24 cellular contexts compared by ENCODE assay signal in the genomic region with DNA sequence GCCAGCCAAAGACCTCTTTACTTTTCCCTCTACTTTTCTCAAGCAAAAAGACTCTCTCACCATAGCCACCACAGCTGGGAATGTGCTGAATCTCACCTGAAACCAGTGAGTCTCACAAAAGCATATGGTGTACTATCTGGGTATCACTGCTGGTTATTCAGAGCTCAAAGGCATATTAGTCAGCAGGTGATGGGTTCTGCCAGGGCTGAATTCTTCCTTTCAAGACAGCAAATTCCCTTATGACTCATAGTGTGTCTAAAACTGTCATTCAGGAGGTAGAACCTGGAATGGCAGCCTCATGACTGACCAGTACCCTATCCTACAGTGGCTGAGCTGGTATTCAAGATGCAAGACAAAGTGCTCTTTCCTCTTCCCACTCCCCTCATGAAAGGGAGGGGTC.
DNase-seq lines count a peak whose midpoint lies in the region; ATAC-seq, FAIRE-seq and TF ChIP-seq lines count a peak whose summit lies in the region.
"Had no signal": no experiment of that assay in that cellular context is flagged by ENCODE, and none has a peak within 500 bp of the region (broad histone marks: within the 10 kb centered on the region; RNA-seq: fewer than 3 reads in every experiment).

No MANE protein-coding gene starts in this region.

- H3K27ac ChIP-seq in mammary epithelial cell (ENCODE audit: insufficient read depth, low read depth, low read length) = peak overlapping the region; percentile 91
- H3K27ac ChIP-seq in trophoblast cell (ENCODE audit: low read depth, low read length) = peak overlapping the region; percentile 23
- H3K27ac ChIP-seq: heart left ventricle, SJSA1, spleen, upper lobe of left lung had no signal

- FAIRE-seq in RCC 7860 (lab: Jason Lieb, UNC) = no peak
- FAIRE-seq: GM12878 had no signal

- H3K4me1 ChIP-seq in mammary epithelial cell (ENCODE audit: insufficient read depth, low read length) (peaks cover 24% of the 10 kb centered on the region), trophoblast cell (ENCODE audit: control insufficient read depth in 1 of 2, insufficient read depth in 2 of 2, low read length in 2 of 2) (peaks cover 7 to 8% of the 10 kb centered on the region in 2 experiments)
- H3K4me1 ChIP-seq: heart left ventricle, SJSA1, spleen, upper lobe of left lung had no signal

- H2BK5ac ChIP-seq in trophoblast cell (ENCODE audit: low read depth, low read length, poor library complexity) = peak overlapping the region; percentile 43

- peaks cover 13% of the 10 kb centered on the region for H3K9me3 Mint-ChIP-seq in HFFc6

- no peaks in the 10 kb centered on the region for H4K20me1 ChIP-seq in mammary epithelial cell (ENCODE audit: insufficient read depth, low read length)

- H3K4me3 ChIP-seq in mammary epithelial cell (replicated peaks in 1 of 3; ENCODE audit: insufficient read depth in 1 of 3, low read depth in 2 of 3, low read length in 3 of 3) (no peak overlapping the region), trophoblast cell (ENCODE audit: low read depth, low read length) (no peak overlapping the region)
- H3K4me3 ChIP-seq: GM12878, heart left ventricle, lung, SJSA1, spleen, upper lobe of left lung had no signal

- TF ChIP-seq CTCF in HFFc6 (IDR thresholded peaks at IDR 0.05) = no peak
- TF ChIP-seq CTCF in mammary epithelial cell (conservative IDR thresholded peaks at IDR 0.05 in 1 of 2, IDR thresholded peaks at IDR 0.05 in 1 of 2; ENCODE audit: extremely low read depth in 1 of 2, insufficient read depth in 1 of 2, low read depth in 1 of 2, low read length in 2 of 2) = no peak

- H3K27me3 Mint-ChIP-seq in HFFc6 (ENCODE audit: insufficient read depth) = no peaks in the 10 kb centered on the region
- H3K27me3 Mint-ChIP-seq: activated T-cell treated with anti-CD3 and anti-CD28 coated beads, Interleukin-2, amount 50 U/mL, for 24 hours had no signal

- no peak overlapping the region for H3K4me3 Mint-ChIP-seq in HFFc6
- H3K4me3 Mint-ChIP-seq: activated CD8-positive, alpha-beta T cell treated with anti-CD3 and anti-CD28 coated beads, Interleukin-2, amount 10 ng/mL, durations not matched to agents 7 days and 5 days; activated T-cell treated with anti-CD3 and anti-CD28 coated beads, Interleukin-2, amount 50 U/mL, for 24 hours; CD8-positive, alpha-beta T cell had no signal

- dilution Hi-C loops in mammary epithelial cell (cut with HindIII; ENCODE audit: low sequenced_read_pairs) = no loop called here

- peaks cover 15% of the 10 kb centered on the region; the same call in 1 of the 2 replicates for H3K4me1 Mint-ChIP-seq in HFFc6 (ENCODE audit: low read depth)

- no peaks in the 10 kb centered on the region for H3K79me2 ChIP-seq in mammary epithelial cell (ENCODE audit: insufficient read depth, low read length)
- H3K79me2 ChIP-seq in trophoblast cell (ENCODE audit: control insufficient read depth, insufficient read depth, low read length, poor library complexity) = no peaks in the 10 kb centered on the region

- H3K9me3 ChIP-seq in mammary epithelial cell (replicated peaks; ENCODE audit: insufficient read depth, low read length) (no peaks in the 10 kb centered on the region), trophoblast cell (ENCODE audit: insufficient read depth, low read depth, low read length) (peaks cover 6% of the 10 kb centered on the region)
- H3K9me3 ChIP-seq: SJSA1 had no signal

- no peak for ATAC-seq in left cardiac atrium
- ATAC-seq: activated CD8-positive, alpha-beta T cell treated with anti-CD3 and anti-CD28 coated beads, Interleukin-2, amount 10 ng/mL, durations not matched to agents 7 days and 5 days; CD8-positive, alpha-beta T cell; GM12878; heart left ventricle had no signal

- H3K23ac ChIP-seq in trophoblast cell (ENCODE audit: low read length) = no peak overlapping the region

- peaks cover 2% of the 10 kb centered on the region for H3K79me1 ChIP-seq in trophoblast cell (ENCODE audit: low read length)

- H3K36me3 Mint-ChIP-seq in HFFc6 (ENCODE audit: low read depth) = peaks cover 7% of the 10 kb centered on the region
- H3K36me3 Mint-ChIP-seq: CD8-positive, alpha-beta T cell had no signal

- H3K27ac Mint-ChIP-seq in HFFc6 = no peak overlapping the region
- H3K27ac Mint-ChIP-seq: activated CD8-positive, alpha-beta T cell treated with anti-CD3 and anti-CD28 coated beads, Interleukin-2, amount 10 ng/mL, durations not matched to agents 7 days and 5 days; activated T-cell treated with anti-CD3 and anti-CD28 coated beads, Interleukin-2, amount 50 U/mL, for 24 hours; CD8-positive, alpha-beta T cell had no signal

- H4K8ac ChIP-seq in trophoblast cell (ENCODE audit: low read depth, low read length) = no peak overlapping the region

- H3K9ac ChIP-seq in mammary epithelial cell (ENCODE audit: insufficient read depth, low read length) (peak overlapping the region; percentile 46), trophoblast cell (ENCODE audit: low read length) (no peak overlapping the region)

- no peak overlapping the region for H2BK12ac ChIP-seq in trophoblast cell (ENCODE audit: low read length)

- H3K14ac ChIP-seq in trophoblast cell (ENCODE audit: low read length) = no peak overlapping the region

- intact Hi-C loops in mammary epithelial cell (cut with micrococcal nuclease) (no loop called here), left cardiac atrium (cut with DNase I) (no loop called here)

- no peak overlapping the region for H4K12ac ChIP-seq in trophoblast cell (ENCODE audit: low read depth, low read length)

- H2BK120ac ChIP-seq in trophoblast cell (ENCODE audit: insufficient read depth, low read length, poor library complexity) = peak overlapping the region; percentile 8

- H2AK5ac ChIP-seq in trophoblast cell (ENCODE audit: low read length) = no peak overlapping the region

- no peaks in the 10 kb centered on the region for H3K27me3 ChIP-seq in mammary epithelial cell (ENCODE audit: insufficient read depth, low read length)
- H3K27me3 ChIP-seq in trophoblast cell (ENCODE audit: insufficient read depth, low read length) = no peaks in the 10 kb centered on the region
- H3K27me3 ChIP-seq: heart left ventricle, SJSA1, spleen, upper lobe of left lung had no signal

- CTCF ChIA-PET in mammary epithelial cell (lab: Charles Lee; ENCODE audit: low non-redundant PET) = no interaction called here

- no peak overlapping the region for H3K18ac ChIP-seq in trophoblast cell (ENCODE audit: low read length)

- no peak overlapping the region for H3K4me2 ChIP-seq in mammary epithelial cell (ENCODE audit: insufficient read depth, low read depth, low read length)
- no peak overlapping the region for H3K4me2 ChIP-seq in trophoblast cell (ENCODE audit: low read length)

- H3K36me3 ChIP-seq in mammary epithelial cell (ENCODE audit: insufficient read depth, low read length) (no peaks in the 10 kb centered on the region), trophoblast cell (ENCODE audit: control insufficient read depth in 1 of 2, insufficient read depth in 2 of 2, low read length in 2 of 2) (no peaks in the 10 kb centered on the region)
- H3K36me3 ChIP-seq: heart left ventricle, SJSA1, spleen, upper lobe of left lung had no signal

- no peak overlapping the region for H3K4ac ChIP-seq in trophoblast cell (ENCODE audit: low read depth, low read length)

- H2AFZ ChIP-seq in mammary epithelial cell (ENCODE audit: low read depth, low read length) (peak overlapping the region; percentile 67), trophoblast cell (ENCODE audit: insufficient read depth, low read length, poor library complexity) (no peak overlapping the region)

- BruUV-seq in mammary epithelial cell (replicated peaks; lab: Mats Ljungman, UMichigan) = no TSS peak

- no peak overlapping the region for H4K91ac ChIP-seq in trophoblast cell (ENCODE audit: low read depth, low read length)

- DNase-seq in HFFc6 = peak; percentile 63
- peak; percentile 66 for DNase-seq in RCC 7860 (ENCODE audit: low spot score)
- peak; percentile 44 for DNase-seq in mammary epithelial cell
- peak in 1 of 2 donors; percentile 7 for DNase-seq in trophoblast cell
- no peak for DNase-seq in hypothalamus (lab: John Stamatoyannopoulos, UW)
- DNase-seq in stimulated activated CD4-positive, alpha-beta T cell treated with anti-CD3 and anti-CD28 coated beads, Interleukin-4, amount 100 ng/mL, for 4 hours = no peak
- no peak for DNase-seq in left cardiac atrium
- no peak for DNase-seq in hippocampal formation (lab: John Stamatoyannopoulos, UW)
- DNase-seq: activated CD4-positive, CD25-positive, alpha-beta regulatory T cell treated with anti-CD3 and anti-CD28 coated beads, Interleukin-2, amount 50 U/mL, for 72 hours; activated CD8-positive, alpha-beta T cell treated with anti-CD3 and anti-CD28 coated beads, Interleukin-2, amount 10 ng/mL, durations not matched to agents 7 days and 5 days; activated naive CD4-positive, alpha-beta T cell; activated T-cell treated with anti-CD3 and anti-CD28 coated beads, Interleukin-2, amount 50 U/mL, for 24 hours; CD8-positive, alpha-beta T cell; DMS153; heart left ventricle; NCI-H1436 treated with DMSO at 0.1 percent for 48 hours; NCI-H2171; NCI-H526 treated with DMSO at 0.1 percent for 48 hours; nucleus accumbens; spleen; upper lobe of left lung had no signal

- in situ Hi-C loops in mammary epithelial cell (cut with MboI; ENCODE audit: low sequenced_read_pairs in 2 of 2) = no loop called here

Comparison
In these comparisons a context has a peak if more than half of its experiments do, and no peak if none do; other contexts are left out.
1. DNase-seq: peak in HFFc6 (single experiment), RCC 7860 (single experiment) and mammary epithelial cell (single experiment); none in hypothalamus (0 of 51), stimulated activated CD4-positive, alpha-beta T cell treated with anti-CD3 and anti-CD28 coated beads, Interleukin-4, amount 100 ng/mL, for 4 hours (0 of 2), left cardiac atrium (single experiment) and hippocampal formation (0 of 2).